ENCODE assay signal across 11 cellular contexts in genomic region chr13:23790591-23791170, GRCh38.
DNase-seq lines count a peak whose midpoint lies in the region; ATAC-seq and TF ChIP-seq lines count a peak whose summit lies in the region.
"Had no signal": no experiment of that assay in that cellular context is flagged by ENCODE, and none has a peak within 500 bp of the region (broad histone marks: within the 10 kb centered on the region; RNA-seq: fewer than 3 reads in every experiment).

No MANE protein-coding gene starts in this region.

- H3K27me3 Mint-ChIP-seq in CD4-positive, alpha-beta T cell: no peaks in the 10 kb centered on the region
- H3K27me3 Mint-ChIP-seq: stimulated activated naive CD8-positive, alpha-beta T cell treated with anti-CD3 and anti-CD28 coated beads, Interleukin-15, Interleukin-2, amounts not matched to agents 100 ng/mL and 50 ng/mL, for 24 hours had no signal

- intact Hi-C loops in aorta (cut with DNase I): loop anchor here in 1 of 2 donors (10.0 kb wide), 2 partner anchors 216 to 326 kb away; partner anchors contain the start of gene TNFRSF19
- intact Hi-C loops in CD4-positive, alpha-beta T cell (cut with DNase I, micrococcal nuclease): no loop called here

- H3K36me3 ChIP-seq in SJCRH30: no peaks in the 10 kb centered on the region
- H3K36me3 ChIP-seq in skeletal muscle satellite cell (ENCODE audit: insufficient read depth, low read length): no peaks in the 10 kb centered on the region
- no peaks in the 10 kb centered on the region for H3K36me3 ChIP-seq in aorta (ENCODE audit: control insufficient read depth in 1 of 2, insufficient read depth in 2 of 2, low read length in 1 of 2)
- H3K36me3 ChIP-seq: WERI-Rb-1 had no signal

- no peak overlapping the region for H3K27ac Mint-ChIP-seq in CD4-positive, alpha-beta T cell
- H3K27ac Mint-ChIP-seq: stimulated activated naive CD8-positive, alpha-beta T cell treated with anti-CD3 and anti-CD28 coated beads, Interleukin-15, Interleukin-2, amounts not matched to agents 100 ng/mL and 50 ng/mL, for 24 hours had no signal

- peak; percentile 90 for DNase-seq in GM03348 (ENCODE audit: low spot score)
- peak; percentile 49 to 62 for DNase-seq in SJCRH30
- DNase-seq in fibroblast of the conjunctiva (ENCODE audit: low read depth): peak; percentile 93
- no peak for DNase-seq in activated T-cell treated with anti-CD3 and anti-CD28 coated beads, Interleukin-2, amount 50 U/mL, for 1 hour
- no peak for DNase-seq in aorta
- no peak for DNase-seq in effector CD8-positive, alpha-beta T cell (lab: John Stamatoyannopoulos, UW)
- DNase-seq in CD4-positive, alpha-beta T cell: no peak
- DNase-seq: left colon, WERI-Rb-1 had no signal

- no peak for TF ChIP-seq CTCF in CD4-positive, alpha-beta T cell (IDR thresholded peaks at IDR 0.05)

- H3K4me1 ChIP-seq in SJCRH30: peaks cover 37% of the 10 kb centered on the region
- peaks cover 56% of the 10 kb centered on the region for H3K4me1 ChIP-seq in skeletal muscle satellite cell (ENCODE audit: control insufficient read depth, insufficient read depth, low read length)
- H3K4me1 ChIP-seq in aorta (ENCODE audit: control insufficient read depth in 1 of 2, insufficient read depth in 2 of 2, low read length in 2 of 2): no peaks in the 10 kb centered on the region

- POLR2A ChIA-PET in CD4-positive, alpha-beta T cell (lab: Charles Lee): no interaction called here

- peaks cover 11% of the 10 kb centered on the region for H3K36me3 Mint-ChIP-seq in CD4-positive, alpha-beta T cell (ENCODE audit: low read depth)

- WGBS in aorta, 2 donors: 31 to 53% methylated on average over 2 of the region's 2 CpGs

- H3K9me3 ChIP-seq in SJCRH30 (replicated peaks) (no peaks in the 10 kb centered on the region; the same call in 1 of the 2 replicates), skeletal muscle satellite cell (replicated peaks; ENCODE audit: low read length) (no peaks in the 10 kb centered on the region), aorta (ENCODE audit: control insufficient read depth, low read length) (no peaks in the 10 kb centered on the region)
- H3K9me3 ChIP-seq in CD4-positive, alpha-beta T cell (ENCODE audit: control insufficient read depth, low read length): no peaks in the 10 kb centered on the region

- H3K27me3 ChIP-seq in SJCRH30: no peaks in the 10 kb centered on the region
- H3K27me3 ChIP-seq in skeletal muscle satellite cell (ENCODE audit: control insufficient read depth, insufficient read depth, low read length): no peaks in the 10 kb centered on the region
- no peaks in the 10 kb centered on the region for H3K27me3 ChIP-seq in aorta (ENCODE audit: control insufficient read depth in 1 of 2, insufficient read depth in 2 of 2, low read length in 1 of 2)
- no peaks in the 10 kb centered on the region for H3K27me3 ChIP-seq in CD4-positive, alpha-beta T cell (ENCODE audit: control insufficient read depth, insufficient read depth, low read length)

- H3K27ac ChIP-seq in SJCRH30: no peak overlapping the region
- H3K27ac ChIP-seq in aorta (ENCODE audit: low read depth in 1 of 2, low read length in 2 of 2): no peak overlapping the region
- H3K27ac ChIP-seq in CD4-positive, alpha-beta T cell (ENCODE audit: low read depth, low read length): no peak overlapping the region
- H3K27ac ChIP-seq: WERI-Rb-1 had no signal

- peaks cover 9% of the 10 kb centered on the region for H3K4me1 Mint-ChIP-seq in CD4-positive, alpha-beta T cell (ENCODE audit: low read depth)

- H3K4me3 Mint-ChIP-seq in CD4-positive, alpha-beta T cell: no peak overlapping the region
- H3K4me3 Mint-ChIP-seq: stimulated activated naive CD8-positive, alpha-beta T cell treated with anti-CD3 and anti-CD28 coated beads, Interleukin-15, Interleukin-2, amounts not matched to agents 100 ng/mL and 50 ng/mL, for 24 hours had no signal

- peak overlapping the region; percentile 65 for H3K9ac ChIP-seq in skeletal muscle satellite cell (ENCODE audit: low read depth, low read length)

- H3K4me3 ChIP-seq in SJCRH30 (no peak overlapping the region), skeletal muscle satellite cell (ENCODE audit: low read length) (no peak overlapping the region), aorta (ENCODE audit: low read length in 2 of 2) (no peak overlapping the region)

- peak overlapping the region; percentile 44 for H3K4me2 ChIP-seq in skeletal muscle satellite cell (ENCODE audit: low read length)

- CTCF ChIA-PET in CD4-positive, alpha-beta T cell (lab: Charles Lee): no interaction called here

- H3K9me3 Mint-ChIP-seq in CD4-positive, alpha-beta T cell: no peaks in the 10 kb centered on the region
- H3K9me3 Mint-ChIP-seq: stimulated activated naive CD8-positive, alpha-beta T cell treated with anti-CD3 and anti-CD28 coated beads, Interleukin-15, Interleukin-2, amounts not matched to agents 100 ng/mL and 50 ng/mL, for 24 hours had no signal

- ATAC-seq in aorta (ENCODE audit: low FRiP score): no peak
- ATAC-seq in CD4-positive, alpha-beta T cell (ENCODE audit: poor library complexity): no peak
- ATAC-seq: left colon had no signal

Comparison
In these comparisons a context has a peak if more than half of its experiments do, and no peak if none do; other contexts are left out.
1. DNase-seq: peak in GM03348 (single experiment), SJCRH30 (2 of 2) and fibroblast of the conjunctiva (single experiment); none in activated T-cell treated with anti-CD3 and anti-CD28 coated beads, Interleukin-2, amount 50 U/mL, for 1 hour (single experiment), aorta (0 of 2), effector CD8-positive, alpha-beta T cell (single experiment) and CD4-positive, alpha-beta T cell (0 of 10).